In the genomic region with DNA sequence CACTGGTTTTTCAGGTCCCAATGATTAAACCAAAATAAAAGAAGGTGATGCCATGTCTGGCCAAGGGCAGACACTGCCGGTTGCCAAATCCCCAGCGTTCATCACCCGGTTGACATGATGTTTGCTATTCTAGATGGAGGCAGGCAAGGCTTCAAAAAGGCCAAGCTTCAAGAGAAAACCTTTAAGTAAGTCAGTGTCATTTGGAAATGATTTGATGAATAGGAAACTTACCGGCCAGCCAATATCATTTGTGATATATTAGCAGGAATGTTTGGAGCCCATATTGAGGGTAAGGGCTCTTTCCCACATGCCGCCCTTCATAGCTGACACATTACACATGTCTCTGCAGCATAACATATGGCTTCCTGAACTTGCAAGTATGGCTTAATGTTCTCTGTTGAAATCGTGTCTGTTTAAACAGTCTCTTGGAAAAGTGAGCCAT, we compare ENCODE assay signal across 23 cellular contexts.
DNase-seq lines count a peak whose midpoint lies in the region; ATAC-seq, FAIRE-seq and TF ChIP-seq lines count a peak whose summit lies in the region.
"Had no signal": no experiment of that assay in that cellular context is flagged by ENCODE, and none has a peak within 500 bp of the region (broad histone marks: within the 10 kb centered on the region; RNA-seq: fewer than 3 reads in every experiment).

No MANE protein-coding gene starts in this region.

- H2AFZ ChIP-seq in endothelial cell of umbilical vein (ENCODE audit: low read depth, low read length) = no peak overlapping the region
- H2AFZ ChIP-seq: neural progenitor cell had no signal

- H3K9ac ChIP-seq in endothelial cell of umbilical vein (replicated peaks; ENCODE audit: extremely low read depth, insufficient read depth, low read length) = no peak overlapping the region
- H3K9ac ChIP-seq: neural progenitor cell had no signal

- BruUV-seq in endothelial cell of umbilical vein (replicated peaks; lab: Mats Ljungman, UMichigan) = no TSS peak

- no peaks in the 10 kb centered on the region for H3K9me1 ChIP-seq in endothelial cell of umbilical vein (replicated peaks; ENCODE audit: control insufficient read depth, extremely low read depth, insufficient read depth, low read length)

- no peak for TF ChIP-seq CTCF in AG04450 (IDR thresholded peaks at IDR 0.05; ENCODE audit: low read depth, low read length)
- TF ChIP-seq CTCF in endothelial cell of umbilical vein (IDR thresholded peaks at IDR 0.05; ENCODE audit: extremely low read depth in 1 of 2, insufficient read depth in 1 of 2, low read depth in 1 of 2, low read length in 2 of 2) = no peak
- TF ChIP-seq CTCF in left lung (IDR thresholded peaks at IDR 0.05) = no peak

- TF ChIP-seq POLR2A in endothelial cell of umbilical vein (IDR thresholded peaks at IDR 0.05; ENCODE audit: low read depth, low read length) = no peak

- POLR2A ChIA-PET in AG04450 (lab: Yijun Ruan, JAX) (interaction anchor here (0.9 to 1.4 kb wide), 2 partner anchors 14 to 63 kb away, joined by 3 read pairs; no protein-coding TSS in a partner anchor), endothelial cell of umbilical vein (lab: Charles Lee) (no interaction called here)

- peaks cover 87% of the 10 kb centered on the region for H3K79me2 ChIP-seq in endothelial cell of umbilical vein (ENCODE audit: control insufficient read depth, insufficient read depth, low read length)

- no peak overlapping the region for H3K4me3 ChIP-seq in AG04450 (ENCODE audit: low read depth, low read length)
- H3K4me3 ChIP-seq in endothelial cell of umbilical vein (replicated peaks in 1 of 3; ENCODE audit: insufficient read depth in 1 of 3, low read depth in 1 of 3, low read length in 3 of 3) = no peak overlapping the region
- no peak overlapping the region for H3K4me3 ChIP-seq in left lung
- H3K4me3 ChIP-seq: neural progenitor cell, psoas muscle, uterus had no signal

- H3K27me3 ChIP-seq in AG04450 (ENCODE audit: control insufficient read depth, insufficient read depth, low read length) = no peaks in the 10 kb centered on the region
- H3K27me3 ChIP-seq in endothelial cell of umbilical vein (ENCODE audit: control insufficient read depth in 2 of 2, insufficient read depth in 2 of 2, low read length in 2 of 2) = no peaks in the 10 kb centered on the region
- H3K27me3 ChIP-seq in left lung = no peaks in the 10 kb centered on the region
- H3K27me3 ChIP-seq: neural progenitor cell, uterus had no signal

- H3K36me3 ChIP-seq in endothelial cell of umbilical vein (ENCODE audit: control insufficient read depth in 2 of 2, extremely low read depth in 1 of 2, insufficient read depth in 2 of 2, low read length in 2 of 2) (peaks cover 3 to 7% of the 10 kb centered on the region in 2 experiments), left lung (no peaks in the 10 kb centered on the region)
- H3K36me3 ChIP-seq: neural progenitor cell, uterus had no signal

- peak; percentile 63 for DNase-seq in AG04450 (ENCODE audit: low read depth, low spot score)
- DNase-seq in LHCN-M2 (ENCODE audit: low read depth) = peak; percentile 25
- no peak for DNase-seq in endothelial cell of umbilical vein (ENCODE audit: low read depth, low spot score)
- DNase-seq in left lung = no peak
- DNase-seq in stimulated activated naive CD8-positive, alpha-beta T cell treated with anti-CD3 and anti-CD28 coated beads, Interleukin-15, Interleukin-2, amounts not matched to agents 100 U/mL and 50 U/mL, for 24 hours = no peak
- no peak for DNase-seq in effector CD8-positive, alpha-beta T cell (lab: John Stamatoyannopoulos, UW)
- DNase-seq: activated naive CD8-positive, alpha-beta T cell treated with anti-CD3 and anti-CD28 coated beads, Interleukin-2, amount 50 U/mL, for 24 hours; CD4-positive, alpha-beta T cell; effector memory CD4-positive, alpha-beta T cell; NCI-H187; psoas muscle; small intestine; stimulated activated CD4-positive, alpha-beta T cell treated with anti-CD3 and anti-CD28 coated beads, Interleukin-4, amount 100 ng/mL, for 1 hour; T1000; uterus had no signal

- H4K20me1 ChIP-seq in endothelial cell of umbilical vein (replicated peaks; ENCODE audit: control insufficient read depth, extremely low read depth, insufficient read depth, low read length) = peaks cover 3% of the 10 kb centered on the region

- H3K4me2 ChIP-seq in endothelial cell of umbilical vein (ENCODE audit: insufficient read depth, low read length) = no peak overlapping the region
- H3K4me2 ChIP-seq: neural progenitor cell had no signal

- ATAC-seq in left lung (peak; percentile 17), GM21526 (IDR thresholded peaks at IDR 0.05; ENCODE audit: low FRiP score, unreplicated experiment) (no peak), HG03354 (IDR thresholded peaks at IDR 0.05; ENCODE audit: poor library complexity, severe bottlenecking, unreplicated experiment) (no peak)
- ATAC-seq in stimulated activated naive CD8-positive, alpha-beta T cell treated with anti-CD3 and anti-CD28 coated beads, Interleukin-15, Interleukin-2, amounts not matched to agents 100 U/mL and 50 U/mL, for 24 hours = no peak
- ATAC-seq: activated CD4-positive, CD25-positive, alpha-beta regulatory T cell treated with anti-CD3 and anti-CD28 coated beads, Interleukin-2, amount 50 U/mL, for 24 hours; activated naive CD8-positive, alpha-beta T cell treated with anti-CD3 and anti-CD28 coated beads, Interleukin-2, amount 50 U/mL, for 24 hours; HCT116; Panc1; psoas muscle had no signal

- H3K4me1 ChIP-seq in endothelial cell of umbilical vein (ENCODE audit: control insufficient read depth, extremely low read depth, insufficient read depth, low read length) (no peaks in the 10 kb centered on the region), left lung (no peaks in the 10 kb centered on the region)
- H3K4me1 ChIP-seq: psoas muscle, uterus had no signal

- FAIRE-seq in endothelial cell of umbilical vein (lab: Jason Lieb, UNC) = no peak
- FAIRE-seq: A204.1, frontal cortex, small intestine had no signal

- no peaks in the 10 kb centered on the region for H3K9me3 ChIP-seq in AG04450 (ENCODE audit: control insufficient read depth, insufficient read depth, low read length)
- no peaks in the 10 kb centered on the region for H3K9me3 ChIP-seq in endothelial cell of umbilical vein (replicated peaks; ENCODE audit: control insufficient read depth, insufficient read depth, low read length)
- H3K9me3 ChIP-seq in left lung = no peaks in the 10 kb centered on the region
- H3K9me3 ChIP-seq: psoas muscle, uterus had no signal

- intact Hi-C loops in endothelial cell of umbilical vein (cut with micrococcal nuclease) (no loop called here), left lung (cut with DNase I) (no loop called here)

- dilution Hi-C loops in endothelial cell of umbilical vein (cut with MboI; ENCODE audit: extremely low pct_ligation_motif_present, low sequenced_read_pairs) = no loop called here

- H3K27ac ChIP-seq in AG04450 (ENCODE audit: low read depth, low read length) (peak overlapping the region; percentile 40), endothelial cell of umbilical vein (ENCODE audit: insufficient read depth, low read depth, low read length) (no peak overlapping the region), left lung (no peak overlapping the region)
- H3K27ac ChIP-seq: neural progenitor cell, psoas muscle, uterus had no signal

- CTCF ChIA-PET in AG04450 (lab: Charles Lee) (no interaction called here), endothelial cell of umbilical vein (lab: Charles Lee) (no interaction called here)

TF ChIP-seq in endothelial cell of umbilical vein, 7 proteins besides CTCF, POLR2A, EP300 and RAD21:
- TF ChIP-seq POLR2AphosphoS5 (IDR thresholded peaks at IDR 0.05; ENCODE audit: insufficient read depth, low read depth, low read length) (peak; percentile 1), FOS (IDR thresholded peaks at IDR 0.05; ENCODE audit: borderline replicate concordance, insufficient read depth, low read length) (no peak)
TF ChIP-seq in endothelial cell of umbilical vein: peak in this region for 1.

Comparison
In these comparisons a context has a peak if more than half of its experiments do, and no peak if none do; other contexts are left out.
1. DNase-seq: peak in AG04450 (single experiment) and LHCN-M2 (single experiment); none in endothelial cell of umbilical vein (single experiment), left lung (0 of 2), stimulated activated naive CD8-positive, alpha-beta T cell treated with anti-CD3 and anti-CD28 coated beads, Interleukin-15, Interleukin-2, amounts not matched to agents 100 U/mL and 50 U/mL, for 24 hours (single experiment) and effector CD8-positive, alpha-beta T cell (single experiment).